In the genomic region with DNA sequence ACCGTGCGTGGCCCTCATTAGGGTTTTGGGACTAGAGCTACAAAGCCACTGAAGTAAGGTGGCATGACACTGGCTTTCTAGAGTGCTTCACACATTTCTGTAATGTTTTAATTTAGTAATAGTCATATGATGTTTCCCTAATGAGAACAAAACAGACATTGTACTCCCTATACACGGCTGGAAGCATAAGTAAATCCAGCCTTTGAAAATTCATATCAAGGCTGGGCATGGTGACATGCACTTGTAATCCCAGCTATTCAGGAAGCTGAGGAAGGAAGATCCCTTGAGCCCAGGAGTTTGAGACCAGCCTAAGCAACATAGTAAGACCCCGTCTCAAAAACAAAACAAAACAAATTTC, we compare ENCODE assay signal across 16 cellular contexts. TPM values are rescaled to one million over a fixed set of nuclear protein-coding genes. Genes with fewer than 3 reads are reported as not detected.
DNase-seq lines count a peak whose midpoint lies in the region; ATAC-seq, FAIRE-seq and TF ChIP-seq lines count a peak whose summit lies in the region.
"Had no signal": no experiment of that assay in that cellular context is flagged by ENCODE, and none has a peak within 500 bp of the region (broad histone marks: within the 10 kb centered on the region; RNA-seq: fewer than 3 reads in every experiment).

No MANE protein-coding gene starts in this region.

- DNase-seq in IMR-90 (no peak), K562 (ENCODE audit: extremely low read depth in 1 of 4, low spot score in 3 of 4) (no peak), HEK293T (ENCODE audit: extremely low spot score) (no peak), hepatic stellate cell (ENCODE audit: low spot score) (no peak), 8988T (no peak)
- DNase-seq in natural killer cell treated with Interleukin-12 subunit alpha and Interleukin-12 subunit beta and Interleukin-15 and Interleukin-18, amount 100 ng/mL, for 72 hours (ENCODE audit: low spot score): no peak
- DNase-seq: effector memory CD4-positive, alpha-beta T cell; NCI-H1930; NCI-H524; stimulated activated CD4-positive, alpha-beta T cell treated with anti-CD3 and anti-CD28 coated beads, Interleukin-12 subunit alpha, Interleukin-12 subunit beta, amount 100 ng/mL, for 4 hours had no signal

- no peak overlapping the region for H4K8ac ChIP-seq in IMR-90 (ENCODE audit: low read depth in 2 of 2, low read length in 2 of 2)

- H2BK20ac ChIP-seq in IMR-90 (ENCODE audit: low read depth, low read length): no peak overlapping the region

- TF ChIP-seq EP300 in K562 (IDR thresholded peaks at IDR 0.05; ENCODE audit: low read length): no peak

- peaks cover 49 to 54% of the 10 kb centered on the region in 2 donors for H3K4me1 Mint-ChIP-seq in natural killer cell treated with Interleukin-12 subunit alpha and Interleukin-12 subunit beta and Interleukin-15 and Interleukin-18, amount 100 ng/mL, for 72 hours (ENCODE audit: low read depth in 2 of 2)

- peak overlapping the region; percentile 7; the same call in 1 of the 2 replicates for H4K5ac ChIP-seq in IMR-90 (ENCODE audit: low read depth, low read length)

- no peak overlapping the region for H2AK5ac ChIP-seq in IMR-90 (ENCODE audit: low read depth, low read length)

- peak overlapping the region; percentile 84 to 93 for H3K27ac Mint-ChIP-seq in natural killer cell treated with Interleukin-12 subunit alpha and Interleukin-12 subunit beta and Interleukin-15 and Interleukin-18, amount 100 ng/mL, for 72 hours

- no peak for FAIRE-seq in K562 (lab: Jason Lieb, UNC)
- FAIRE-seq: frontal cortex had no signal

- no peak overlapping the region for H2AFZ ChIP-seq in IMR-90 (replicated peaks; ENCODE audit: low read length, poor library complexity)
- H2AFZ ChIP-seq in K562 (ENCODE audit: low read depth, low read length): no peak overlapping the region

- H3K18ac ChIP-seq in IMR-90 (ENCODE audit: low read depth, low read length): peak overlapping the region; percentile 82

- no peak for TF ChIP-seq POLR2A in IMR-90 (IDR thresholded peaks at IDR 0.05; ENCODE audit: low read depth, low read length)
- TF ChIP-seq POLR2A in K562 (conservative IDR thresholded peaks at IDR 0.05): no peak

- H3K4me2 ChIP-seq in BLaER1 (peak overlapping the region; percentile 55), IMR-90 (ENCODE audit: low read depth, low read length) (no peak overlapping the region), K562 (ENCODE audit: insufficient read depth, low read length) (no peak overlapping the region)

- TF ChIP-seq CTCF in IMR-90 (conservative IDR thresholded peaks at IDR 0.05; ENCODE audit: low read depth, low read length): no peak
- TF ChIP-seq CTCF in K562 (IDR thresholded peaks at IDR 0.05 in 2 of 3, conservative IDR thresholded peaks at IDR 0.05 in 1 of 3; ENCODE audit: insufficient read depth in 2 of 3, low read depth in 1 of 3, low read length in 3 of 3): no peak

- peaks cover 54% of the 10 kb centered on the region for H3K4me1 ChIP-seq in BLaER1
- H3K4me1 ChIP-seq in IMR-90 (ENCODE audit: control insufficient read depth, insufficient read depth, low read length): peaks cover 8% of the 10 kb centered on the region
- H3K4me1 ChIP-seq in K562 (replicated peaks in 1 of 2; ENCODE audit: control insufficient read depth in 2 of 2, insufficient read depth in 2 of 2, low read length in 2 of 2): peaks cover 8 to 19% of the 10 kb centered on the region in 2 experiments

- in situ Hi-C loops in IMR-90 (cut with MboI; ENCODE audit: low sequenced_read_pairs): no loop called here
- in situ Hi-C loops in K562 (cut with MboI): no loop called here

- ATAC-seq in IMR-90 (ENCODE audit: low read depth) (0 out of 2 replicates have a peak, but pooled peaks have one; percentile 9), K562 (no peak), HG03280 (IDR thresholded peaks at IDR 0.05; ENCODE audit: unreplicated experiment) (no peak)
- ATAC-seq in natural killer cell treated with Interleukin-12 subunit alpha and Interleukin-12 subunit beta and Interleukin-15 and Interleukin-18, amount 100 ng/mL, for 72 hours: no peak

- H3K27me3 ChIP-seq in BLaER1 (no peaks in the 10 kb centered on the region), IMR-90 (ENCODE audit: control insufficient read depth, insufficient read depth, low read length) (no peaks in the 10 kb centered on the region), K562 (ENCODE audit: control insufficient read depth in 2 of 2, insufficient read depth in 2 of 2, low read length in 2 of 2) (no peaks in the 10 kb centered on the region)

- no peak overlapping the region for H3K4me3 ChIP-seq in BLaER1
- H3K4me3 ChIP-seq in IMR-90 (ENCODE audit: insufficient read depth, low read depth, low read length): no peak overlapping the region
- no peak overlapping the region for H3K4me3 ChIP-seq in K562

- H2BK15ac ChIP-seq in IMR-90 (ENCODE audit: low read depth, low read length): no peak overlapping the region

- no peak overlapping the region for H2AK9ac ChIP-seq in IMR-90 (replicated peaks; ENCODE audit: low read depth, low read length, poor library complexity)

- H3K27me3 Mint-ChIP-seq in natural killer cell treated with Interleukin-12 subunit alpha and Interleukin-12 subunit beta and Interleukin-15 and Interleukin-18, amount 100 ng/mL, for 72 hours: no peaks in the 10 kb centered on the region
- H3K27me3 Mint-ChIP-seq: brain had no signal

- no peak overlapping the region for H3K14ac ChIP-seq in IMR-90 (replicated peaks; ENCODE audit: low read depth, low read length)

- H3K79me1 ChIP-seq in IMR-90 (ENCODE audit: low read depth in 1 of 2, low read length in 2 of 2): peaks cover 16 to 63% of the 10 kb centered on the region in 2 experiments

- POLR2A ChIA-PET in IMR-90 (lab: Charles Lee; ENCODE audit: unreplicated experiment) (no interaction called here), K562 (lab: Yijun Ruan, JAX) (interaction anchor here (0.7 kb wide), 1 partner anchor 93 kb away, joined by 3 read pairs; no protein-coding TSS in a partner anchor), HEK293T (lab: Yijun Ruan, JAX) (no interaction called here)

- no peak overlapping the region for H2BK120ac ChIP-seq in IMR-90 (ENCODE audit: low read depth, low read length)

- H4K91ac ChIP-seq in IMR-90 (ENCODE audit: insufficient read depth, low read depth, low read length): no peak overlapping the region

- H3K23ac ChIP-seq in IMR-90 (ENCODE audit: low read depth, low read length): no peak overlapping the region

- no peak for TF ChIP-seq RAD21 in IMR-90 (IDR thresholded peaks at IDR 0.05; ENCODE audit: low read length)
- no peak for TF ChIP-seq RAD21 in K562 (CRISPR knock-in tag; conservative IDR thresholded peaks at IDR 0.05 in 1 of 2, IDR thresholded peaks at IDR 0.05 in 1 of 2)

- BruUV-seq in IMR-90 (replicated peaks; lab: Mats Ljungman, UMichigan) (no TSS peak), K562 (replicated peaks; lab: Mats Ljungman, UMichigan) (no TSS peak)

- H4K20me1 ChIP-seq in BLaER1 (peaks cover 98% of the 10 kb centered on the region), IMR-90 (ENCODE audit: insufficient read depth, low read length) (peaks cover 88% of the 10 kb centered on the region), K562 (replicated peaks; ENCODE audit: control insufficient read depth, insufficient read depth, low read length) (0 out of 2 replicates have a peak, but pooled peaks cover 7% of the 10 kb centered on the region)

- 0 out of 2 replicates have a peak overlapping the region, but pooled peaks have one; percentile 41 for H3K27ac ChIP-seq in BLaER1
- H3K27ac ChIP-seq in IMR-90 (ENCODE audit: insufficient read depth, low read length): peak overlapping the region; percentile 65; the same call in 1 of the 2 replicates
- H3K27ac ChIP-seq in K562 (ENCODE audit: extremely low read depth, low read depth, low read length): peak overlapping the region; percentile 2; the same call in 1 of the 3 replicates

- no peak overlapping the region for H3K4ac ChIP-seq in IMR-90 (ENCODE audit: low read depth, low read length)

- peaks cover 9% of the 10 kb centered on the region for H3K36me3 Mint-ChIP-seq in natural killer cell treated with Interleukin-12 subunit alpha and Interleukin-12 subunit beta and Interleukin-15 and Interleukin-18, amount 100 ng/mL, for 72 hours

- intact Hi-C loops in IMR-90 (cut with micrococcal nuclease): no loop called here
- intact Hi-C loops in K562 (cut with micrococcal nuclease): no loop called here

- peaks cover 25% of the 10 kb centered on the region for H3K36me3 ChIP-seq in BLaER1
- H3K36me3 ChIP-seq in IMR-90 (ENCODE audit: control insufficient read depth, insufficient read depth, low read length): no peaks in the 10 kb centered on the region
- peaks cover 29% of the 10 kb centered on the region for H3K36me3 ChIP-seq in K562 (ENCODE audit: control insufficient read depth, insufficient read depth, low read length)

- CTCF ChIA-PET in IMR-90 (lab: Yijun Ruan, JAX): no interaction called here
- CTCF ChIA-PET in K562 (lab: Yijun Ruan, JAX; ENCODE audit: low intra/inter-chr PET ratio): no interaction called here
- CTCF ChIA-PET in HEK293T (lab: Yijun Ruan, JAX): no interaction called here

- H3K9me1 ChIP-seq in IMR-90 (ENCODE audit: insufficient read depth, low read length) (peaks cover 17% of the 10 kb centered on the region), K562 (ENCODE audit: control insufficient read depth, insufficient read depth, low read length) (no peaks in the 10 kb centered on the region)

- H3K56ac ChIP-seq in IMR-90 (ENCODE audit: extremely low read depth, insufficient read depth, low read length): no peak overlapping the region

- H3K9me3 ChIP-seq in BLaER1 (peaks cover 26% of the 10 kb centered on the region), IMR-90 (ENCODE audit: control insufficient read depth, insufficient read depth, low read length) (peaks cover 2% of the 10 kb centered on the region; the same call in 1 of the 2 replicates), K562 (replicated peaks; ENCODE audit: control insufficient read depth, insufficient read depth, low read depth, low read length) (no peaks in the 10 kb centered on the region)

- H3K79me2 ChIP-seq in K562 (ENCODE audit: control insufficient read depth, insufficient read depth, low read length): peaks cover 99% of the 10 kb centered on the region

- peak overlapping the region; percentile 72 for H2BK5ac ChIP-seq in IMR-90 (ENCODE audit: low read depth, low read length, poor library complexity, severe bottlenecking)

- dilution Hi-C loops in IMR-90 (cut with HindIII; ENCODE audit: low sequenced_read_pairs, unreplicated experiment): no loop called here

- H3K9ac ChIP-seq in BLaER1 (no peak overlapping the region), IMR-90 (ENCODE audit: low read depth, low read length) (no peak overlapping the region), K562 (ENCODE audit: insufficient read depth in 1 of 2, low read depth in 2 of 2, low read length in 2 of 2) (no peak overlapping the region)

- no peaks in the 10 kb centered on the region for H3K9me3 Mint-ChIP-seq in natural killer cell treated with Interleukin-12 subunit alpha and Interleukin-12 subunit beta and Interleukin-15 and Interleukin-18, amount 100 ng/mL, for 72 hours

- no CpG with 5 or more reads among the region's 4 CpGs for WGBS in IMR-90 (ENCODE audit: extremely low coverage in 2 of 2, insufficient read length in 1 of 2), 2 experiments
- WGBS in K562 (ENCODE audit: insufficient coverage, low coverage, missing lambda C conversion rate): 76% methylated on average over 4 of the region's 4 CpGs

- H3K4me3 Mint-ChIP-seq in natural killer cell treated with Interleukin-12 subunit alpha and Interleukin-12 subunit beta and Interleukin-15 and Interleukin-18, amount 100 ng/mL, for 72 hours: peak overlapping the region; percentile 73

RNA-seq across cellular contexts. Expression of gene USP48, which starts 7.4 kb away (rescaled TPM):
- 24.7 and 47.2 TPM in 2 replicates for total RNA-seq in IMR-90 (2012; rRNA removed)
- polyA plus RNA-seq in IMR-90 (2012; rRNA removed): 17.1 and 25.0 TPM in 2 replicates
- 4.0 and 5.6 TPM in 2 replicates for polyA plus RNA-seq in IMR-90 (2012; cell fraction: cytosol; rRNA removed)
- 7.8 and 40.6 TPM in 2 replicates for polyA plus RNA-seq in IMR-90 (2012; cell fraction: nucleus; rRNA removed; ENCODE audit: low replicate concordance)
- 194 and 717 TPM in 2 replicates for total RNA-seq in K562 (2011; cell fraction: chromatin; rRNA removed; ENCODE audit: low replicate concordance)
- total RNA-seq in K562 (2011; cell fraction: nucleolus; rRNA removed): 95.7 and 151 TPM in 2 replicates
- total RNA-seq in K562 (2011; cell fraction: nucleoplasm; rRNA removed): 249 and 315 TPM in 2 replicates
- total RNA-seq in K562 (2014; rRNA removed): 89.9 and 91.0 TPM in 2 replicates
- 106 and 120 TPM in 2 replicates for total RNA-seq in K562 (2014; rRNA removed; fragmentation: Illumina TruSeq; extraction: Trizol)
- total RNA-seq in K562 (2015; rRNA removed; fragmentation: Illumina TruSeq; extraction: Trizol): 102 and 109 TPM in 2 replicates
- 123 TPM in 2 replicates for total RNA-seq in K562 (2021)
- 78.6 and 97.2 TPM in 2 replicates for polyA plus RNA-seq in K562 (2011; rRNA removed)
- polyA plus RNA-seq in K562 (2011; cell fraction: cytosol; rRNA removed): 13.8 and 29.6 TPM in 2 replicates
- polyA plus RNA-seq in K562 (2011; cell fraction: nucleus; rRNA removed): 94.2 and 106 TPM in 2 replicates
- 92.9 and 103 TPM in 2 replicates for polyA plus RNA-seq in K562 (2012)
- 101 and 121 TPM in 2 replicates for polyA plus RNA-seq in K562 (2014; fragmentation: Illumina TruSeq; extraction: Trizol)
- 10 to 100 TPM; 23.3 to 30.3 TPM for polyA plus RNA-seq in K562 (2014; fragmentation: Nextera tagmentation; extraction: Ambion mirVana)
- 101 and 106 TPM in 2 replicates for polyA plus RNA-seq in K562 (2014; rRNA removed)
- polyA minus RNA-seq in K562 (2011; rRNA and poly(A)+ RNA removed): 149 and 168 TPM in 2 replicates
- polyA minus RNA-seq in K562 (2011; cell fraction: cytosol; rRNA and poly(A)+ RNA removed): 39.7 and 45.1 TPM in 2 replicates
- 77.0 and 154 TPM in 2 replicates for polyA minus RNA-seq in K562 (2011; cell fraction: nucleus; rRNA and poly(A)+ RNA removed)
- 100 to 1,000 TPM in 1 of 2 donors, 10 to 100 TPM in 1; 72.8 to 130 TPM for total RNA-seq in natural killer cell treated with Interleukin-12 subunit alpha and Interleukin-12 subunit beta and Interleukin-15 and Interleukin-18, amount 100 ng/mL, for 72 hours

RNA-seq across cellular contexts. Expression of gene LDLRAD2, which starts 36.5 kb away (rescaled TPM):
- total RNA-seq in IMR-90 (2012; rRNA removed) (not detected in 2 replicates), K562 (2014; rRNA removed) (not detected in 2 replicates), K562 (2014; rRNA removed; fragmentation: Illumina TruSeq; extraction: Trizol) (not detected in 2 replicates), K562 (2015; rRNA removed; fragmentation: Illumina TruSeq; extraction: Trizol) (not detected in 2 replicates), K562 (2021) (not detected in 2 replicates)
- polyA plus RNA-seq in IMR-90 (2012; rRNA removed) (0.05 TPM in 1 of 2 replicates, not detected in the other), K562 (2011; rRNA removed) (not detected in 2 replicates), K562 (2014; fragmentation: Illumina TruSeq; extraction: Trizol) (not detected in 2 replicates), K562 (2014; fragmentation: Nextera tagmentation; extraction: Ambion mirVana) (under 1 TPM; 0.45 to 0.48 TPM), K562 (2014; rRNA removed) (not detected in 2 replicates)
- polyA plus RNA-seq in IMR-90 (2012; cell fraction: cytosol; rRNA removed): 0.03 and 0.17 TPM in 2 replicates
- 0.34 and 0.39 TPM in 2 replicates for polyA plus RNA-seq in IMR-90 (2012; cell fraction: nucleus; rRNA removed; ENCODE audit: low replicate concordance)
- not detected in 2 replicates for total RNA-seq in K562 (2011; cell fraction: chromatin; rRNA removed; ENCODE audit: low replicate concordance)
- 0.13 TPM in 1 of 2 replicates, not detected in the other for total RNA-seq in K562 (2011; cell fraction: nucleolus; rRNA removed)
- not detected in 2 replicates for total RNA-seq in K562 (2011; cell fraction: nucleoplasm; rRNA removed)
- polyA plus RNA-seq in K562 (2011; cell fraction: cytosol; rRNA removed): not detected in 2 replicates
- polyA plus RNA-seq in K562 (2011; cell fraction: nucleus; rRNA removed): 0.10 TPM in 1 of 2 replicates, not detected in the other
- polyA plus RNA-seq in K562 (2012): 5.8 and 7.0 TPM in 2 replicates
- polyA minus RNA-seq in K562 (2011; rRNA and poly(A)+ RNA removed): not detected in 2 replicates
- polyA minus RNA-seq in K562 (2011; cell fraction: cytosol; rRNA and poly(A)+ RNA removed): not detected in 2 replicates
- not detected in 2 replicates for polyA minus RNA-seq in K562 (2011; cell fraction: nucleus; rRNA and poly(A)+ RNA removed)
- not detected for total RNA-seq in natural killer cell treated with Interleukin-12 subunit alpha and Interleukin-12 subunit beta and Interleukin-15 and Interleukin-18, amount 100 ng/mL, for 72 hours
- total RNA-seq: frontal cortex, osteoblast had no signal
- polyA plus RNA-seq: BJ had no signal

Comparison
In these comparisons a context has a peak if more than half of its experiments do, and no peak if none do; other contexts are left out.
1. H3K27ac ChIP-seq: peak in every context shown above with its lines; median percentile 65 in IMR-90; 41 in BLaER1; 2 in K562.